In the genomic region with DNA sequence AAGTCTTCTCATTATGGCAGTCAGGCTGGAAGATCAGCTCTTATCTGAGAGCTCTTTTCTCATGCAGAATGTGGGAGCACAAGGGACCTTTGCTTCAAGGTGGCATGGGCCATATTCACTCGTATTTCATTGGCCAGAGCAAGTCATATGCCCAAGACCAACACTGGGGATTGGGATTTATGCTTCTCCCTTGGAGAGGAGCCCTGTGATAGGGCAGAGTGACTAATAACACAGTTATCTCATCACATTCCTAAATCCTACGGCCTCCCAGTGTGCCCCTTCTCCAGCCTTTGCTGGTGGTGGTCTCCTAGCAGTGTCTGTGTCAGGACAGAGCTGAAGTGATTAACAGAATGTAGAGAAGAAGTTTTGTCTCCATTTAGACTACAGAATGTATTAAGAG, we compare ENCODE assay signal across 38 cellular contexts. TPM values are rescaled to one million over a fixed set of nuclear protein-coding genes. Genes with fewer than 3 reads are reported as not detected.
"Had no signal": no experiment of that assay in that cellular context is flagged by ENCODE, and none has a peak within 500 bp of the region (broad histone marks: within the 10 kb centered on the region; RNA-seq: fewer than 3 reads in every experiment).

No MANE protein-coding gene starts in this region.

- H3K9me2 ChIP-seq: SK-N-SH had no signal

- H3K27ac ChIP-seq: ascending aorta, cardiac muscle cell, SJSA1 had no signal

- H3K4me2 ChIP-seq: SK-N-SH had no signal

- H3K4me1 ChIP-seq: ascending aorta, SJSA1 had no signal

- H3K4me3 ChIP-seq: ascending aorta, cardiac muscle cell, SJSA1 had no signal

- DNase-seq: activated B cell treated with CpG ODN at 0.5 μM for 24 hours; activated CD4-positive, alpha-beta T cell treated with anti-CD3 and anti-CD28 coated beads for 4 hours; activated CD4-positive, alpha-beta T cell treated with anti-CD3 and anti-CD28 coated beads, Interleukin-2, amount 50 U/mL, for 4 hours; activated CD4-positive, CD25-positive, alpha-beta regulatory T cell treated with anti-CD3 and anti-CD28 coated beads, Interleukin-2, amount 50 U/mL, for 72 hours; activated CD8-positive, alpha-beta T cell treated with anti-CD3 and anti-CD28 coated beads for 36 hours; activated effector memory CD4-positive, alpha-beta T cell treated with anti-CD3 and anti-CD28 coated beads, Interleukin-2, amount 50 U/mL, for 16 hours; activated naive CD4-positive, alpha-beta T cell; activated naive CD8-positive, alpha-beta T cell treated with anti-CD3 and anti-CD28 coated beads, Interleukin-2, amount 10 ng/mL, durations not matched to agents 7 days and 5 days; activated T-cell treated with anti-CD3 and anti-CD28 coated beads, Interleukin-2, amount 50 U/mL, for 1 hour; activated T-cell treated with anti-CD3 and anti-CD28 coated beads, Interleukin-2, amount 50 U/mL, for 72 hours; amygdala; Kasumi-1; KG1; MM.1S; MV-4-11; NCI-H1092; NCI-H1436 treated with DMSO at 0.1 percent for 48 hours; NCI-H1694 treated with DMSO at 0.1 percent for 48 hours; NCI-H2029 treated with DMSO at 0.1 percent for 48 hours; NCI-H2107; NCI-H2171; NCI-H510A; NCI-H526; NCI-H748 treated with DMSO at 0.1 percent for 48 hours; OCI-M1; SHP77 treated with DMSO at 0.1 percent for 48 hours; SK-N-SH had no signal

- H3K36me3 ChIP-seq: ascending aorta, cardiac muscle cell, SJSA1 had no signal

- ATAC-seq: activated CD8-positive, alpha-beta T cell treated with anti-CD3 and anti-CD28 coated beads for 36 hours; activated T-cell treated with anti-CD3 and anti-CD28 coated beads, Interleukin-2, amount 50 U/mL, for 72 hours; activated T-helper 17 cell treated with anti-CD3 and anti-CD28 coated beads, Interleukin-2, amount 50 U/mL, for 72 hours; Panc1 had no signal

- H3K4me1 Mint-ChIP-seq: activated B cell treated with CpG ODN at 0.5 μM for 24 hours; activated naive CD4-positive, alpha-beta T cell treated with anti-CD3 and anti-CD28 coated beads, Interleukin-2, amount 50 U/mL, for 24 hours; activated naive CD8-positive, alpha-beta T cell treated with anti-CD3 and anti-CD28 coated beads, Interleukin-2, amount 10 ng/mL, durations not matched to agents 7 days and 5 days; activated T-helper 17 cell treated with anti-CD3 and anti-CD28 coated beads, Interleukin-2, amount 50 U/mL, for 72 hours; central memory CD8-positive, alpha-beta T cell had no signal

- H3K27me3 ChIP-seq: ascending aorta, cardiac muscle cell, SJSA1 had no signal

- H3K36me3 Mint-ChIP-seq: activated naive CD4-positive, alpha-beta T cell treated with anti-CD3 and anti-CD28 coated beads, Interleukin-2, amount 50 U/mL, for 24 hours; activated naive CD8-positive, alpha-beta T cell treated with anti-CD3 and anti-CD28 coated beads, Interleukin-2, amount 10 ng/mL, durations not matched to agents 7 days and 5 days had no signal

- H3K27ac Mint-ChIP-seq: activated B cell treated with CpG ODN at 0.5 μM for 24 hours; activated CD8-positive, alpha-beta T cell treated with anti-CD3 and anti-CD28 coated beads for 36 hours; activated naive CD4-positive, alpha-beta T cell treated with anti-CD3 and anti-CD28 coated beads, Interleukin-2, amount 50 U/mL, for 24 hours; activated naive CD8-positive, alpha-beta T cell treated with anti-CD3 and anti-CD28 coated beads, Interleukin-2, amount 10 ng/mL, durations not matched to agents 7 days and 5 days; activated T-cell treated with anti-CD3 and anti-CD28 coated beads, Interleukin-2, amount 50 U/mL, for 72 hours; activated T-helper 17 cell treated with anti-CD3 and anti-CD28 coated beads, Interleukin-2, amount 50 U/mL, for 72 hours; T-helper 1 cell treated with Interleukin-12 subunit alpha and Interleukin-12 subunit beta and Interleukin-4 antibody, amounts not matched to agents 30 μg/mL and 1 μg/mL, for 36 hours; T-helper 2 cell treated with Interferon-gamma antibody and Interleukin-4, amounts not matched to agents 5 μg/mL and 100 μg/mL, for 36 hours had no signal

- H3K9me3 ChIP-seq: ascending aorta, SJSA1, SK-N-SH had no signal

- H3K4me3 Mint-ChIP-seq: activated B cell treated with CpG ODN at 0.5 μM for 24 hours; activated CD8-positive, alpha-beta T cell treated with anti-CD3 and anti-CD28 coated beads for 36 hours; activated naive CD4-positive, alpha-beta T cell treated with anti-CD3 and anti-CD28 coated beads, Interleukin-2, amount 50 U/mL, for 24 hours; activated naive CD8-positive, alpha-beta T cell treated with anti-CD3 and anti-CD28 coated beads, Interleukin-2, amount 10 ng/mL, durations not matched to agents 7 days and 5 days; activated T-cell treated with anti-CD3 and anti-CD28 coated beads, Interleukin-2, amount 50 U/mL, for 72 hours; activated T-helper 17 cell treated with anti-CD3 and anti-CD28 coated beads, Interleukin-2, amount 50 U/mL, for 72 hours; central memory CD8-positive, alpha-beta T cell; T-helper 1 cell treated with Interleukin-12 subunit alpha and Interleukin-12 subunit beta and Interleukin-4 antibody, amounts not matched to agents 30 μg/mL and 1 μg/mL, for 36 hours; T-helper 2 cell treated with Interferon-gamma antibody and Interleukin-4, amounts not matched to agents 5 μg/mL and 100 μg/mL, for 36 hours had no signal

- H3K9me3 Mint-ChIP-seq: activated CD8-positive, alpha-beta T cell treated with anti-CD3 and anti-CD28 coated beads for 36 hours; activated naive CD4-positive, alpha-beta T cell treated with anti-CD3 and anti-CD28 coated beads, Interleukin-2, amount 50 U/mL, for 24 hours; activated naive CD8-positive, alpha-beta T cell treated with anti-CD3 and anti-CD28 coated beads, Interleukin-2, amount 10 ng/mL, durations not matched to agents 7 days and 5 days; activated T-cell treated with anti-CD3 and anti-CD28 coated beads, Interleukin-2, amount 50 U/mL, for 72 hours; activated T-helper 17 cell treated with anti-CD3 and anti-CD28 coated beads, Interleukin-2, amount 50 U/mL, for 72 hours; central memory CD8-positive, alpha-beta T cell; T-helper 1 cell treated with Interleukin-12 subunit alpha and Interleukin-12 subunit beta and Interleukin-4 antibody, amounts not matched to agents 30 μg/mL and 1 μg/mL, for 36 hours; T-helper 2 cell treated with Interferon-gamma antibody and Interleukin-4, amounts not matched to agents 5 μg/mL and 100 μg/mL, for 36 hours had no signal

RNA-seq across cellular contexts. Expression of a gene that starts 48.6 kb away (rescaled TPM):
- total RNA-seq: activated B cell treated with CpG ODN at 0.5 μM for 24 hours; activated CD8-positive, alpha-beta memory T cell treated with anti-CD3 and anti-CD28 coated beads for 36 hours; activated CD8-positive, alpha-beta T cell treated with anti-CD3 and anti-CD28 coated beads for 36 hours; activated naive CD8-positive, alpha-beta T cell treated with anti-CD3 and anti-CD28 coated beads, Interleukin-2, amount 10 ng/mL, durations not matched to agents 7 days and 5 days; activated T-cell treated with anti-CD3 and anti-CD28 coated beads, Interleukin-2, amount 50 U/mL, for 72 hours; activated T-helper 17 cell treated with anti-CD3 and anti-CD28 coated beads, Interleukin-2, amount 50 U/mL, for 72 hours; RPMI7951; SJSA1 had no signal
